In the genomic region with DNA sequence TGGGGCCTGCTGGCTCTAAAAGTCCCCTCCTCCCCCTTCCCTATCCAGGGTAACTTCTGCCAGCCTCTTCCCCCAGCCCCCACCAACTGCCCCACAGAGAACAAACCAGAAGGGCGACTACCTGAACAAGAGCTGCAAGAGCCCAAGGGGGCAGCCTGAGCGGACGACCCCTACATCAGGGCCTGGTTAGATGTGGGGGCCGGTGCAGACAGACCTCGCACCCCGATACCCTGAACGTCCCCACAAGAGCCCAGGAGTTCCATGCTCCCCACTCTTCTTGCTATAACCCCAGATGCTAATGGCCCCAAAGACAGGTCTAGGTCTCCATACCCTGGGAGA, we compare ENCODE assay signal across 1 cellular context.
TF ChIP-seq lines count a peak whose summit lies in the region.

No MANE protein-coding gene starts in this region.

TF ChIP-seq in liver, 16 proteins besides CTCF, POLR2A, EP300 and RAD21:
- TF ChIP-seq, protein P1, sequence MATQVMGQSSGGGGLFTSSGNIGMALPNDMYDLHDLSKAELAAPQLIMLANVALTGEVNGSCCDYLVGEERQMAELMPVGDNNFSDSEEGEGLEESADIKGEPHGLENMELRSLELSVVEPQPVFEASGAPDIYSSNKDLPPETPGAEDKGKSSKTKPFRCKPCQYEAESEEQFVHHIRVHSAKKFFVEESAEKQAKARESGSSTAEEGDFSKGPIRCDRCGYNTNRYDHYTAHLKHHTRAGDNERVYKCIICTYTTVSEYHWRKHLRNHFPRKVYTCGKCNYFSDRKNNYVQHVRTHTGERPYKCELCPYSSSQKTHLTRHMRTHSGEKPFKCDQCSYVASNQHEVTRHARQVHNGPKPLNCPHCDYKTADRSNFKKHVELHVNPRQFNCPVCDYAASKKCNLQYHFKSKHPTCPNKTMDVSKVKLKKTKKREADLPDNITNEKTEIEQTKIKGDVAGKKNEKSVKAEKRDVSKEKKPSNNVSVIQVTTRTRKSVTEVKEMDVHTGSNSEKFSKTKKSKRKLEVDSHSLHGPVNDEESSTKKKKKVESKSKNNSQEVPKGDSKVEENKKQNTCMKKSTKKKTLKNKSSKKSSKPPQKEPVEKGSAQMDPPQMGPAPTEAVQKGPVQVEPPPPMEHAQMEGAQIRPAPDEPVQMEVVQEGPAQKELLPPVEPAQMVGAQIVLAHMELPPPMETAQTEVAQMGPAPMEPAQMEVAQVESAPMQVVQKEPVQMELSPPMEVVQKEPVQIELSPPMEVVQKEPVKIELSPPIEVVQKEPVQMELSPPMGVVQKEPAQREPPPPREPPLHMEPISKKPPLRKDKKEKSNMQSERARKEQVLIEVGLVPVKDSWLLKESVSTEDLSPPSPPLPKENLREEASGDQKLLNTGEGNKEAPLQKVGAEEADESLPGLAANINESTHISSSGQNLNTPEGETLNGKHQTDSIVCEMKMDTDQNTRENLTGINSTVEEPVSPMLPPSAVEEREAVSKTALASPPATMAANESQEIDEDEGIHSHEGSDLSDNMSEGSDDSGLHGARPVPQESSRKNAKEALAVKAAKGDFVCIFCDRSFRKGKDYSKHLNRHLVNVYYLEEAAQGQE (IDR thresholded peaks at IDR 0.05) = no peak
- TF ChIP-seq, protein P2, sequence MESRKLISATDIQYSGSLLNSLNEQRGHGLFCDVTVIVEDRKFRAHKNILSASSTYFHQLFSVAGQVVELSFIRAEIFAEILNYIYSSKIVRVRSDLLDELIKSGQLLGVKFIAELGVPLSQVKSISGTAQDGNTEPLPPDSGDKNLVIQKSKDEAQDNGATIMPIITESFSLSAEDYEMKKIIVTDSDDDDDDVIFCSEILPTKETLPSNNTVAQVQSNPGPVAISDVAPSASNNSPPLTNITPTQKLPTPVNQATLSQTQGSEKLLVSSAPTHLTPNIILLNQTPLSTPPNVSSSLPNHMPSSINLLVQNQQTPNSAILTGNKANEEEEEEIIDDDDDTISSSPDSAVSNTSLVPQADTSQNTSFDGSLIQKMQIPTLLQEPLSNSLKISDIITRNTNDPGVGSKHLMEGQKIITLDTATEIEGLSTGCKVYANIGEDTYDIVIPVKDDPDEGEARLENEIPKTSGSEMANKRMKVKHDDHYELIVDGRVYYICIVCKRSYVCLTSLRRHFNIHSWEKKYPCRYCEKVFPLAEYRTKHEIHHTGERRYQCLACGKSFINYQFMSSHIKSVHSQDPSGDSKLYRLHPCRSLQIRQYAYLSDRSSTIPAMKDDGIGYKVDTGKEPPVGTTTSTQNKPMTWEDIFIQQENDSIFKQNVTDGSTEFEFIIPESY (IDR thresholded peaks at IDR 0.05) = no peak
- TF ChIP-seq SP1 (IDR thresholded peaks at IDR 0.05) = no peak
- no peak for TF ChIP-seq JUND (IDR thresholded peaks at IDR 0.05)
